1 cellular context compared by ENCODE assay signal in the genomic region with DNA sequence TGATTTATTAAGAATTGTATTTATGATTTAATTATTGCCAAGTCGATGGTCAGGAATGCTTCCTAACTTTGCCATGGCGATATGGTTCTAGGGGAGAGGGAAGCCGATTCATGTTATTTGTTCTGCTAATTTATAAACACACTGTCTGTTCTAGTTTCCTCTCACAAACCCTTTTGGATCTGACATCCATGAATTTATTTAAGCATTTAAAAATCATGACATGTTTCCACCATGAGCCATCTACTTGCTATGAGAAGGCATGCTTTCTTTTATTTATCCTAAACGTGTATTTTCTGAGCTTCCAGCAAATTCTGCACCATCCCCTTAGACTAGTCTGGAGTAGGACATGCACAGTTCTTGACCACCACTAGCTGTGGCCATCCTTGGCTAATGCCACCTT.
TF ChIP-seq lines count a peak whose summit lies in the region.

No MANE protein-coding gene starts in this region.

TF ChIP-seq in IMR-90, 13 proteins besides CTCF, POLR2A, EP300 and RAD21 (continued from another document):
- TF ChIP-seq, protein P1, sequence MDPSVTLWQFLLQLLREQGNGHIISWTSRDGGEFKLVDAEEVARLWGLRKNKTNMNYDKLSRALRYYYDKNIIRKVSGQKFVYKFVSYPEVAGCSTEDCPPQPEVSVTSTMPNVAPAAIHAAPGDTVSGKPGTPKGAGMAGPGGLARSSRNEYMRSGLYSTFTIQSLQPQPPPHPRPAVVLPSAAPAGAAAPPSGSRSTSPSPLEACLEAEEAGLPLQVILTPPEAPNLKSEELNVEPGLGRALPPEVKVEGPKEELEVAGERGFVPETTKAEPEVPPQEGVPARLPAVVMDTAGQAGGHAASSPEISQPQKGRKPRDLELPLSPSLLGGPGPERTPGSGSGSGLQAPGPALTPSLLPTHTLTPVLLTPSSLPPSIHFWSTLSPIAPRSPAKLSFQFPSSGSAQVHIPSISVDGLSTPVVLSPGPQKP (IDR thresholded peaks at IDR 0.05; ENCODE audit: borderline replicate concordance, low read depth, low read length) = no peak
- no peak for TF ChIP-seq MXI1 (IDR thresholded peaks at IDR 0.05; ENCODE audit: borderline replicate concordance, low read depth, low read length)
- TF ChIP-seq, protein P2, sequence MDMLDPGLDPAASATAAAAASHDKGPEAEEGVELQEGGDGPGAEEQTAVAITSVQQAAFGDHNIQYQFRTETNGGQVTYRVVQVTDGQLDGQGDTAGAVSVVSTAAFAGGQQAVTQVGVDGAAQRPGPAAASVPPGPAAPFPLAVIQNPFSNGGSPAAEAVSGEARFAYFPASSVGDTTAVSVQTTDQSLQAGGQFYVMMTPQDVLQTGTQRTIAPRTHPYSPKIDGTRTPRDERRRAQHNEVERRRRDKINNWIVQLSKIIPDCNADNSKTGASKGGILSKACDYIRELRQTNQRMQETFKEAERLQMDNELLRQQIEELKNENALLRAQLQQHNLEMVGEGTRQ (IDR thresholded peaks at IDR 0.05; ENCODE audit: low read depth, low read length) = no peak
TF ChIP-seq in IMR-90: peak in this region for 0.
